In the genomic region with DNA sequence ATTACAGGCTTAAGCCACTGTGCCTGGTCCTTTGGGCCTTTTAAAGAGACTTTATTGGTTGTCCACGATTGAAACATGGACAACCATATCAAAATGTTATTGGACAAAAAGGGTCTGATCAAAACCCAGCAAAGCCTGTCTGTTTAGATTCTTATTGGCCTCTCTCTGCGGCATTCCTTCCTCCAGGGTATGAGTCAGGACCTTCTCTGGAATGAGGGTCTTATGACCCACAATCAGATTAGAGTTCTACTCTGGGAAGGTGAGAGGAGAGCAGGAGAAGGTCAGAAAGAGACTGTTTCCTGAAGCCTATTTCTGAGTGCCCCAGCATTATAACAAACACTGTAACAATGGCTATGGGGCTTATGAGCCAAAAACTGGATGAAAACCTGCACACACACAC, we compare ENCODE assay signal across 24 cellular contexts. TPM values are rescaled to one million over a fixed set of nuclear protein-coding genes. Genes with fewer than 3 reads are reported as not detected.
"Had no signal": no experiment of that assay in that cellular context is flagged by ENCODE, and none has a peak within 500 bp of the region (broad histone marks: within the 10 kb centered on the region; RNA-seq: fewer than 3 reads in every experiment).

No MANE protein-coding gene starts in this region.

- H3K4me3 ChIP-seq: heart left ventricle, left lung, lower lobe of right lung, pancreas, sigmoid colon, skin epidermis, testis, tibial nerve had no signal

- H3K4me1 Mint-ChIP-seq: memory B cell; naive B cell; nephron; stimulated activated naive B cell treated with anti-CD40 and anti-IgM and Interleukin-4, amounts not matched to agents 10 μg/mL and 1 μg/mL and 100 μg/mL, for 72 hours; stimulated activated naive CD8-positive, alpha-beta T cell treated with anti-CD3 and anti-CD28 coated beads, Interleukin-15, amount 100 ng/mL, for 72 hours had no signal

- H3K27me3 ChIP-seq: heart left ventricle, left lung, pancreas, sigmoid colon, testis, tibial nerve had no signal

- H3K9me3 Mint-ChIP-seq: memory B cell; naive B cell; stimulated activated naive B cell treated with anti-CD40 and anti-IgM and Interleukin-4, amounts not matched to agents 10 μg/mL and 1 μg/mL and 100 μg/mL, for 72 hours; stimulated activated naive CD8-positive, alpha-beta T cell treated with anti-CD3 and anti-CD28 coated beads, Interleukin-15, amount 100 ng/mL, for 72 hours had no signal

- H3K27me3 Mint-ChIP-seq: memory B cell; naive B cell; progenitor cell of endocrine pancreas; stimulated activated naive B cell treated with anti-CD40 and anti-IgM and Interleukin-4, amounts not matched to agents 10 μg/mL and 1 μg/mL and 100 μg/mL, for 72 hours; stimulated activated naive CD8-positive, alpha-beta T cell treated with anti-CD3 and anti-CD28 coated beads, Interleukin-15, amount 100 ng/mL, for 72 hours had no signal

- H3K9me3 ChIP-seq: heart left ventricle, left lung, lower lobe of right lung, pancreas, sigmoid colon, testis, tibial nerve had no signal

- H3K36me3 ChIP-seq: left lung, lower lobe of right lung, pancreas, sigmoid colon had no signal

- FAIRE-seq: islet of Langerhans, pancreas had no signal

- H3K27ac ChIP-seq: left lung, lower lobe of right lung, pancreas, sigmoid colon, skin epidermis, testis, tibial nerve had no signal

- H3K4me1 ChIP-seq: left lung, lower lobe of right lung, pancreas had no signal

- ATAC-seq: left lung; lower lobe of right lung; pancreas; stimulated activated naive B cell treated with anti-CD40 and anti-IgM and Interleukin-4, amounts not matched to agents 10 μg/mL and 1 μg/mL and 100 μg/mL, for 72 hours; stimulated activated naive CD8-positive, alpha-beta T cell treated with anti-CD3 and anti-CD28 coated beads, Interleukin-15, amount 100 ng/mL, for 72 hours had no signal

- H3K27ac Mint-ChIP-seq: memory B cell; progenitor cell of endocrine pancreas; stimulated activated naive B cell treated with anti-CD40 and anti-IgM and Interleukin-4, amounts not matched to agents 10 μg/mL and 1 μg/mL and 100 μg/mL, for 72 hours had no signal

- DNase-seq: foreskin melanocyte; heart left ventricle; hippocampal formation; left lung; lower lobe of right lung; naive B cell; occipital lobe; pancreas; sigmoid colon; stimulated activated CD4-positive, alpha-beta T cell treated with anti-CD3 and anti-CD28 coated beads, Interleukin-2, amount 100 ng/mL, for 24 hours; stimulated activated CD4-positive, alpha-beta T cell treated with anti-CD3 and anti-CD28 coated beads, Interleukin-4, amount 100 ng/mL, for 4 hours; stimulated activated naive B cell treated with anti-CD40 and anti-IgM and Interleukin-4, amounts not matched to agents 10 μg/mL and 1 μg/mL and 100 μg/mL, for 72 hours; stimulated activated naive CD8-positive, alpha-beta T cell treated with anti-CD3 and anti-CD28 coated beads, Interleukin-15, amount 100 ng/mL, for 72 hours; testis had no signal

- H3K4me3 Mint-ChIP-seq: memory B cell; naive B cell; nephron; stimulated activated naive B cell treated with anti-CD40 and anti-IgM and Interleukin-4, amounts not matched to agents 10 μg/mL and 1 μg/mL and 100 μg/mL, for 72 hours; stimulated activated naive CD8-positive, alpha-beta T cell treated with anti-CD3 and anti-CD28 coated beads, Interleukin-15, amount 100 ng/mL, for 72 hours had no signal

- H3K36me3 Mint-ChIP-seq: memory B cell, naive B cell had no signal

RNA-seq across cellular contexts. Expression of a gene that starts 34.8 kb away (rescaled TPM):
- total RNA-seq: heart left ventricle, left lung, lower lobe of right lung, occipital lobe, pancreas, progenitor cell of endocrine pancreas, renal cortical epithelial cell, sigmoid colon, subcutaneous adipose tissue, tibial nerve, ureter had no signal
- polyA plus RNA-seq: esophagus, heart left ventricle, pancreas, sigmoid colon had no signal

RNA-seq across cellular contexts. Expression of a gene that starts 36.5 kb away (rescaled TPM):
- total RNA-seq: sigmoid colon had no signal
